Comparison of ENCODE assay signal across 12 cellular contexts in the genomic region with DNA sequence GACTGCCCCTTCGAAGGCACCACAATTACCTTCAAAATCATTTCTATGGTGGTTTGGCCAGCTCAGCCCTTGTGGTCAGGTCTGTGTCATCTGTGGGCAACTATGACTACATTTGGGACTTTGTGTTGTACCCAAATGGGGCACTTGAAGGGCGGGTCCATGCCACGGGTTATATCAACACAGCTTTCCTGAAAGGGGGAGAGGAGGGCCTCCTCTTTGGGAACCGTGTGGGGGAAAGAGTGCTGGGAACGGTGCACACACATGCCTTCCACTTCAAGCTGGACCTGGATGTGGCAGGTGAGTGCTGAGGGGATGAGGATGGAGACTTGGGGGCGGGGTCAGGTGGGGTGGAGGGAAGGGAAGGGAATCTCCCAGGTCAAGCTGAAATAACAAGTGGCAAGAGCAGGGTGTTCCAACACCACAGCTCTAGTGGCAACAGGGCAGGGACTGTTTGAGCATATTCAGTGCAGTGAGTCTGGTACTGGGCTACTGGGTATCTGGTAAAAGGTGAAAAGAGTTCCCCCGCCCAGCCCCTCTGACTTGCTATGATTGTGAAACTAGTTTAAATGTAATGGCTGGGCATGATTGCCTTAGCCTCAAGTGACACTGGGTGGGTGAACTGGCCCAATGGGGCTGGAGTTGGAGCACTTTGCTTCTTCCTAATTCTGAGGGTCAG. TPM values are rescaled to one million over a fixed set of nuclear protein-coding genes. Genes with fewer than 3 reads are reported as not detected.
A peak's percentile ranks its signal among the peaks of the same experiment; 100 is the strongest.
DNase-seq lines count a peak whose midpoint lies in the region; ATAC-seq lines count a peak whose summit lies in the region.
"Had no signal": no experiment of that assay in that cellular context is flagged by ENCODE, and none has a peak within 500 bp of the region (broad histone marks: within the 10 kb centered on the region; RNA-seq: fewer than 3 reads in every experiment).

No MANE protein-coding gene starts in this region.

- DNase-seq in A172 (ENCODE audit: low spot score) (peak; percentile 53), GOT3 (lab: John Stamatoyannopoulos, UW) (peak; percentile 16), midbrain (lab: John Stamatoyannopoulos, UW) (no peak), NCI-H2171 (lab: John Stamatoyannopoulos, UW) (no peak)
- no peak for DNase-seq in activated T-helper 2 cell treated with anti-CD3 and anti-CD28 coated beads, Interferon-gamma antibody, Interleukin-2, Interleukin-4, amounts not matched to agents 10 μg/mL and 5 μg/mL and 100 μg/mL, durations not matched to agents 14 hours and 24 hours and 36 hours (ENCODE audit: low spot score)
- no peak for DNase-seq in naive thymus-derived CD8-positive, alpha-beta T cell
- DNase-seq: activated CD4-positive, alpha-beta T cell treated with anti-CD3 and anti-CD28 coated beads, Interleukin-2, amount 50 U/mL, for 4 hours; DMS153; effector CD8-positive, alpha-beta T cell; retina had no signal

- ATAC-seq in naive thymus-derived CD8-positive, alpha-beta T cell: peak in 1 of 2 donors; percentile 11
- ATAC-seq in HG03469 (IDR thresholded peaks at IDR 0.05; ENCODE audit: unreplicated experiment) (no peak), GM19395 (IDR thresholded peaks at IDR 0.05; ENCODE audit: unreplicated experiment) (no peak)

- no peaks in the 10 kb centered on the region for H3K27me3 Mint-ChIP-seq in activated T-helper 2 cell treated with anti-CD3 and anti-CD28 coated beads, Interferon-gamma antibody, Interleukin-2, Interleukin-4, amounts not matched to agents 10 μg/mL and 5 μg/mL and 100 μg/mL, durations not matched to agents 14 hours and 24 hours and 36 hours (ENCODE audit: low read depth)
- H3K27me3 Mint-ChIP-seq in naive thymus-derived CD8-positive, alpha-beta T cell: no peaks in the 10 kb centered on the region

- no peaks in the 10 kb centered on the region for H3K9me3 Mint-ChIP-seq in activated T-helper 2 cell treated with anti-CD3 and anti-CD28 coated beads, Interferon-gamma antibody, Interleukin-2, Interleukin-4, amounts not matched to agents 10 μg/mL and 5 μg/mL and 100 μg/mL, durations not matched to agents 14 hours and 24 hours and 36 hours
- no peaks in the 10 kb centered on the region for H3K9me3 Mint-ChIP-seq in naive thymus-derived CD8-positive, alpha-beta T cell

- POLR2A ChIA-PET in naive thymus-derived CD8-positive, alpha-beta T cell (lab: Charles Lee): interaction anchor here (0.5 to 1.4 kb wide), 2 partner anchors 12 to 371 kb away, joined by 3 to 6 read pairs; a partner anchor contains a TSS

- H3K4me3 Mint-ChIP-seq in activated T-helper 2 cell treated with anti-CD3 and anti-CD28 coated beads, Interferon-gamma antibody, Interleukin-2, Interleukin-4, amounts not matched to agents 10 μg/mL and 5 μg/mL and 100 μg/mL, durations not matched to agents 14 hours and 24 hours and 36 hours (ENCODE audit: low read depth): no peak overlapping the region
- H3K4me3 Mint-ChIP-seq in naive thymus-derived CD8-positive, alpha-beta T cell: peak overlapping the region in 1 of 10 donors; percentile 26

- intact Hi-C loops in activated T-helper 2 cell treated with anti-CD3 and anti-CD28 coated beads, Interferon-gamma antibody, Interleukin-2, Interleukin-4, amounts not matched to agents 10 μg/mL and 5 μg/mL and 100 μg/mL, durations not matched to agents 14 hours and 24 hours and 36 hours (cut with micrococcal nuclease): loop anchor here (2.0 kb wide), 1 partner anchor 83 kb away; no protein-coding TSS in a partner anchor

- peaks cover 14% of the 10 kb centered on the region for H3K4me1 Mint-ChIP-seq in activated T-helper 2 cell treated with anti-CD3 and anti-CD28 coated beads, Interferon-gamma antibody, Interleukin-2, Interleukin-4, amounts not matched to agents 10 μg/mL and 5 μg/mL and 100 μg/mL, durations not matched to agents 14 hours and 24 hours and 36 hours (ENCODE audit: low read depth)
- H3K4me1 Mint-ChIP-seq in naive thymus-derived CD8-positive, alpha-beta T cell: peaks cover 0 to 9% (median 3%) of the 10 kb centered on the region in 4 donors

- H3K27ac Mint-ChIP-seq in activated T-helper 2 cell treated with anti-CD3 and anti-CD28 coated beads, Interferon-gamma antibody, Interleukin-2, Interleukin-4, amounts not matched to agents 10 μg/mL and 5 μg/mL and 100 μg/mL, durations not matched to agents 14 hours and 24 hours and 36 hours: peak overlapping the region; percentile 93
- H3K27ac Mint-ChIP-seq in naive thymus-derived CD8-positive, alpha-beta T cell: peak overlapping the region in 8 of 10 donors; percentile 4 to 92 (median 65)

- peaks cover 45% of the 10 kb centered on the region for H3K36me3 Mint-ChIP-seq in activated T-helper 2 cell treated with anti-CD3 and anti-CD28 coated beads, Interferon-gamma antibody, Interleukin-2, Interleukin-4, amounts not matched to agents 10 μg/mL and 5 μg/mL and 100 μg/mL, durations not matched to agents 14 hours and 24 hours and 36 hours (ENCODE audit: low read depth)
- peaks cover 0 to 48% (median 8%) of the 10 kb centered on the region in 3 donors for H3K36me3 Mint-ChIP-seq in naive thymus-derived CD8-positive, alpha-beta T cell

RNA-seq across cellular contexts. Expression of a gene that starts 1.7 kb away (rescaled TPM):
- total RNA-seq in A172 (2014; rRNA removed; shearing (Covaris generic)): 0.10 TPM in 1 of 2 replicates, not detected in the other
- 3.2 TPM in 2 replicates for total RNA-seq in activated T-helper 2 cell treated with anti-CD3 and anti-CD28 coated beads, Interferon-gamma antibody, Interleukin-2, Interleukin-4, amounts not matched to agents 10 μg/mL and 5 μg/mL and 100 μg/mL, durations not matched to agents 14 hours and 24 hours and 36 hours
- 1 to 10 TPM; 4.0 to 4.2 TPM for total RNA-seq in naive thymus-derived CD8-positive, alpha-beta T cell
- under 1 TPM; 0.06 to 0.63 (median 0.12) TPM for polyA plus RNA-seq in naive thymus-derived CD8-positive, alpha-beta T cell

RNA-seq across cellular contexts. Expression of a gene that starts 4.9 kb away (rescaled TPM):
- 0.09 and 0.41 TPM in 2 replicates for total RNA-seq in A172 (2014; rRNA removed; shearing (Covaris generic))
- total RNA-seq in activated T-helper 2 cell treated with anti-CD3 and anti-CD28 coated beads, Interferon-gamma antibody, Interleukin-2, Interleukin-4, amounts not matched to agents 10 μg/mL and 5 μg/mL and 100 μg/mL, durations not matched to agents 14 hours and 24 hours and 36 hours: 1.6 and 2.4 TPM in 2 replicates
- total RNA-seq in naive thymus-derived CD8-positive, alpha-beta T cell: 1 to 10 TPM; 1.6 TPM
- under 1 TPM in 1 of 3 donors, not detected in 2; 0.13 TPM for polyA plus RNA-seq in naive thymus-derived CD8-positive, alpha-beta T cell

RNA-seq across cellular contexts. Expression of a gene that starts 12.9 kb away (rescaled TPM):
- 185 and 217 TPM in 2 replicates for total RNA-seq in A172 (2014; rRNA removed; shearing (Covaris generic))
- total RNA-seq in activated T-helper 2 cell treated with anti-CD3 and anti-CD28 coated beads, Interferon-gamma antibody, Interleukin-2, Interleukin-4, amounts not matched to agents 10 μg/mL and 5 μg/mL and 100 μg/mL, durations not matched to agents 14 hours and 24 hours and 36 hours: 172 TPM in 2 replicates
- total RNA-seq in naive thymus-derived CD8-positive, alpha-beta T cell: 10 to 100 TPM; 65.3 to 67.3 TPM
- 100 to 1,000 TPM; 117 to 123 (median 120) TPM for polyA plus RNA-seq in naive thymus-derived CD8-positive, alpha-beta T cell

RNA-seq across cellular contexts. Expression of a gene that starts 22.0 kb away (rescaled TPM):
- 113 and 134 TPM in 2 replicates for total RNA-seq in A172 (2014; rRNA removed; shearing (Covaris generic))
- total RNA-seq in activated T-helper 2 cell treated with anti-CD3 and anti-CD28 coated beads, Interferon-gamma antibody, Interleukin-2, Interleukin-4, amounts not matched to agents 10 μg/mL and 5 μg/mL and 100 μg/mL, durations not matched to agents 14 hours and 24 hours and 36 hours: 97.2 and 104 TPM in 2 replicates
- total RNA-seq in naive thymus-derived CD8-positive, alpha-beta T cell: 100 to 1,000 TPM; 103 to 109 TPM
- polyA plus RNA-seq in naive thymus-derived CD8-positive, alpha-beta T cell: 100 to 1,000 TPM; 106 to 124 (median 123) TPM

RNA-seq across cellular contexts. Expression of a gene that starts 47.4 kb away (rescaled TPM):
- 0.03 and 0.29 TPM in 2 replicates for total RNA-seq in A172 (2014; rRNA removed; shearing (Covaris generic))
- total RNA-seq in activated T-helper 2 cell treated with anti-CD3 and anti-CD28 coated beads, Interferon-gamma antibody, Interleukin-2, Interleukin-4, amounts not matched to agents 10 μg/mL and 5 μg/mL and 100 μg/mL, durations not matched to agents 14 hours and 24 hours and 36 hours: 0.09 TPM in 1 of 2 replicates, not detected in the other
- total RNA-seq in naive thymus-derived CD8-positive, alpha-beta T cell: not detected
- polyA plus RNA-seq in naive thymus-derived CD8-positive, alpha-beta T cell: under 1 TPM; 0.12 to 0.52 (median 0.24) TPM

Comparison
In these comparisons a context has a peak if more than half of its experiments do, and no peak if none do; other contexts are left out.
1. DNase-seq: peak in A172 (single experiment) and GOT3 (single experiment); none in activated T-helper 2 cell treated with anti-CD3 and anti-CD28 coated beads, Interferon-gamma antibody, Interleukin-2, Interleukin-4, amounts not matched to agents 10 μg/mL and 5 μg/mL and 100 μg/mL, durations not matched to agents 14 hours and 24 hours and 36 hours (single experiment), naive thymus-derived CD8-positive, alpha-beta T cell (0 of 10), midbrain (single experiment) and NCI-H2171 (single experiment).